ENCODE assay signal across 11 cellular contexts in the genomic region with DNA sequence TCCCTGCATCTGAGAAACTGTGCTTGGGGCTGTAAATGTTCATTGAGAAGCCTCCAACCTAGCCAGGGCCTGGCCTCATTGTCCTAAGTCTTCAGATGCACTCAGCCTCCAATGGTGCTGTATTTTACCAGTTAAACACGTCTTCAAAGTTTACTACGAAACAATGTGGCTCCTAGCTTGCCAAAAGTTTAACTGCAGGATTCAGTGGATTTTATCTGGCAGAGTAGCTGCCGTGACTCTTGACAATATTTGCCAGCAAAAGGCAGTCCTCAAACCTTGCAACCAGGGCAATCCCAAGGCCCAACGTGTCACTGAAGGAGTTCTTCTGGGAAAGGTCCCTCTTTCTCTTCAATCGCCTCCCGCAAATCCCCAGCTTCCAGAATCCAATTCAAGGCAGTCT. TPM values are rescaled to one million over a fixed set of nuclear protein-coding genes. Genes with fewer than 3 reads are reported as not detected.
DNase-seq lines count a peak whose midpoint lies in the region; ATAC-seq and TF ChIP-seq lines count a peak whose summit lies in the region.
"Had no signal": no experiment of that assay in that cellular context is flagged by ENCODE, and none has a peak within 500 bp of the region (broad histone marks: within the 10 kb centered on the region; RNA-seq: fewer than 3 reads in every experiment).

No MANE protein-coding gene starts in this region.

- DNase-seq in heart right ventricle (no peak), left cardiac atrium (no peak), foreskin fibroblast (peak in 1 of 2 donors; percentile 48), osteoblast (ENCODE audit: insufficient read length, low spot score, missing footprints) (peak; percentile 65), upper lobe of right lung (no peak), SW 1271 (lab: John Stamatoyannopoulos, UW) (no peak)
- DNase-seq: naive B cell, NCI-H2171 had no signal

- TF ChIP-seq CTCF in heart right ventricle (IDR thresholded peaks at IDR 0.05): no peak
- no peak for TF ChIP-seq CTCF in foreskin fibroblast (IDR thresholded peaks at IDR 0.05; ENCODE audit: low read depth, low read length)
- no peak for TF ChIP-seq CTCF in osteoblast (IDR thresholded peaks at IDR 0.05; ENCODE audit: extremely low read depth, low read depth, low read length)
- no peak for TF ChIP-seq CTCF in upper lobe of right lung (IDR thresholded peaks at IDR 0.05)

- H3K36me3 ChIP-seq in heart right ventricle (no peaks in the 10 kb centered on the region), osteoblast (ENCODE audit: insufficient read depth, low read length) (no peaks in the 10 kb centered on the region), upper lobe of right lung (no peaks in the 10 kb centered on the region)

- H3K9me3 ChIP-seq in heart right ventricle (no peaks in the 10 kb centered on the region), osteoblast (ENCODE audit: low read depth, low read length) (no peaks in the 10 kb centered on the region), upper lobe of right lung (no peaks in the 10 kb centered on the region)

- peak overlapping the region in 9 of 10 donors; percentile 67 to 89 (median 76) for H3K4me3 ChIP-seq in heart right ventricle
- H3K4me3 ChIP-seq in foreskin fibroblast (ENCODE audit: low read depth in 1 of 2, low read length in 2 of 2): peak overlapping the region; percentile 81 to 92
- H3K4me3 ChIP-seq in osteoblast (ENCODE audit: insufficient read depth, low read length): peak overlapping the region; percentile 29
- peak overlapping the region; percentile 72 for H3K4me3 ChIP-seq in upper lobe of right lung

- peaks cover 0 to 25% (median 8%) of the 10 kb centered on the region in 9 donors for H3K4me1 ChIP-seq in heart right ventricle
- peaks cover 10% of the 10 kb centered on the region for H3K4me1 ChIP-seq in osteoblast (ENCODE audit: insufficient read depth, low read length)
- peaks cover 23% of the 10 kb centered on the region for H3K4me1 ChIP-seq in upper lobe of right lung

- intact Hi-C loops in heart right ventricle (cut with DNase I): loop anchor here (5.0 to 10.0 kb wide), 9 partner anchors 133 to 1375 kb away; no protein-coding TSS in a partner anchor
- intact Hi-C loops in left cardiac atrium (cut with DNase I): loop anchor here (5.0 to 10.0 kb wide), 4 partner anchors 135 to 1375 kb away; no protein-coding TSS in a partner anchor
- intact Hi-C loops in upper lobe of right lung (cut with DNase I): no loop called here

- H2AFZ ChIP-seq in osteoblast (ENCODE audit: low read length): no peak overlapping the region

- peak overlapping the region; percentile 81 for H3K4me2 ChIP-seq in osteoblast (ENCODE audit: insufficient read depth, low read length)

- H3K27me3 ChIP-seq in heart right ventricle: peaks cover 0 to 41% (median 10%) of the 10 kb centered on the region in 7 donors
- H3K27me3 ChIP-seq in osteoblast (ENCODE audit: insufficient read depth, low read length): peaks cover 4% of the 10 kb centered on the region
- H3K27me3 ChIP-seq in upper lobe of right lung: no peaks in the 10 kb centered on the region

- ATAC-seq in heart right ventricle: peak in 1 of 8 donors; percentile 12
- no peak for ATAC-seq in left cardiac atrium
- no peak for ATAC-seq in upper lobe of right lung
- no peak for ATAC-seq in HG03095 (IDR thresholded peaks at IDR 0.05; ENCODE audit: unreplicated experiment)
- no peak for ATAC-seq in HG03571 (IDR thresholded peaks at IDR 0.05; ENCODE audit: unreplicated experiment)
- ATAC-seq: Panc1 had no signal

- H3K79me2 ChIP-seq in osteoblast (ENCODE audit: insufficient read depth, low read length): no peaks in the 10 kb centered on the region

- WGBS in heart right ventricle, 2 donors: 53 to 56% methylated on average over 6 of the region's 6 CpGs

- H4K20me1 ChIP-seq in osteoblast (ENCODE audit: insufficient read depth, low read length): no peaks in the 10 kb centered on the region

- peak overlapping the region in 8 of 10 donors; percentile 20 to 82 (median 68) for H3K27ac ChIP-seq in heart right ventricle
- H3K27ac ChIP-seq in osteoblast (ENCODE audit: low read depth, low read length): no peak overlapping the region
- H3K27ac ChIP-seq in upper lobe of right lung: peak overlapping the region; percentile 33

RNA-seq across cellular contexts. Expression of gene PID1, which starts 1.1 kb away (rescaled TPM):
- total RNA-seq in heart right ventricle: 10 to 100 TPM in 2 of 10 donors, 1 to 10 TPM in 8; 3.6 to 12.0 (median 6.1) TPM
- polyA plus RNA-seq in heart right ventricle: 10 to 100 TPM in 1 of 2 donors, 1 to 10 TPM in 1; 4.6 to 11.9 TPM
- total RNA-seq in left cardiac atrium: 10 to 100 TPM; 11.3 to 15.1 TPM
- total RNA-seq in osteoblast: 9.8 and 11.8 TPM in 2 replicates
- total RNA-seq in upper lobe of right lung: 51.4 TPM

Comparison
In these comparisons a context has a peak if more than half of its experiments do, and no peak if none do; other contexts are left out.
1. H3K4me3 ChIP-seq: peak in every context shown above with its lines; median percentile 86 in foreskin fibroblast; 76 in heart right ventricle; 72 in upper lobe of right lung; 29 in osteoblast.